ENCODE assay signal across 12 cellular contexts in the genomic region with DNA sequence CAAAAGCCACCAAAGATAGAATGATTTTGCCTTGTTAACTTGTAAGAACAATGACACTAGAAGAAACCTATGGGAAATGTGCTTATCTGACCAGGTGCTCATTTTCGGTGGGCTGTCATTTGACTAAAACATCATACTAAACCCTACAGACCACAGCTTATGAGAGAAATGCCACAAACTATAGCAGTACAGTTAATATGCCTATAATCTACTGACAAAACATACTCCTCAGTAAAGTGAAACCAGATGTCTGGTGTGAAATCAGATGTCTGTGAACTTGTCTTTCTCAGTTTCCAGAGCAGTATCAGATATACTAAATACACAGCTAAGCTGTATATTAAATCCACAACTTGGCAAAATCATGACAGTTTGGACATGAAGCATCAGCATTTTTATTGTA. TPM values are rescaled to one million over a fixed set of nuclear protein-coding genes. Genes with fewer than 3 reads are reported as not detected.
DNase-seq lines count a peak whose midpoint lies in the region; ATAC-seq and TF ChIP-seq lines count a peak whose summit lies in the region.
"Had no signal": no experiment of that assay in that cellular context is flagged by ENCODE, and none has a peak within 500 bp of the region (broad histone marks: within the 10 kb centered on the region; RNA-seq: fewer than 3 reads in every experiment).

No MANE protein-coding gene starts in this region.

- H2AFZ ChIP-seq in DND-41 (ENCODE audit: low read depth, low read length) (no peak overlapping the region), PC-3 (ENCODE audit: low read length) (no peak overlapping the region)

- H3K4me3 ChIP-seq in DND-41 (ENCODE audit: low read depth in 1 of 2, low read length in 2 of 2) (no peak overlapping the region), PC-3 (ENCODE audit: low read length) (0 out of 2 replicates have a peak overlapping the region, but pooled peaks have one; percentile 7), right lobe of liver (no peak overlapping the region)

- 91% methylated on average over 1 of the region's 1 CpG for WGBS in right lobe of liver (ENCODE audit: insufficient coverage, low coverage, low lambda C conversion rate, missing lambda C conversion rate)

- peaks cover 29% of the 10 kb centered on the region; the same call in 1 of the 2 replicates for H3K36me3 ChIP-seq in DND-41 (ENCODE audit: insufficient read depth, low read length)
- H3K36me3 ChIP-seq in PC-3 (ENCODE audit: low read depth, low read length): peaks cover 23% of the 10 kb centered on the region
- H3K36me3 ChIP-seq in right lobe of liver: no peaks in the 10 kb centered on the region

- BruUV-seq in PC-3 (replicated peaks; lab: Mats Ljungman, UMichigan): no TSS peak

- peak; percentile 27 for ATAC-seq in DND-41 (ENCODE audit: insufficient read depth, low read depth)
- ATAC-seq in GM19397 (IDR thresholded peaks at IDR 0.05; ENCODE audit: unreplicated experiment): peak; percentile 36
- peak; percentile 52 for ATAC-seq in HG02973 (IDR thresholded peaks at IDR 0.05; ENCODE audit: unreplicated experiment)
- ATAC-seq in PC-3: no peak
- ATAC-seq in right lobe of liver: no peak
- ATAC-seq: natural killer cell had no signal

- H3K79me2 ChIP-seq in DND-41 (ENCODE audit: insufficient read depth, low read length) (peaks cover 20% of the 10 kb centered on the region), PC-3 (ENCODE audit: low read length) (peaks cover 39% of the 10 kb centered on the region)

- H3K27ac ChIP-seq in DND-41 (ENCODE audit: low read length) (peak overlapping the region; percentile 48), PC-3 (ENCODE audit: low read length) (no peak overlapping the region), right lobe of liver (no peak overlapping the region)

- no peaks in the 10 kb centered on the region for H3K9me2 ChIP-seq in PC-3 (replicated peaks; ENCODE audit: low read length)

- POLR2A ChIA-PET in PC-3 (lab: Charles Lee; ENCODE audit: unreplicated experiment): no interaction called here

- TF ChIP-seq POLR2A in right lobe of liver (IDR thresholded peaks at IDR 0.05): no peak

- intact Hi-C loops in PC-3 (cut with micrococcal nuclease) (loop anchor here (5.0 kb wide), 1 partner anchor 232 kb away; no protein-coding TSS in a partner anchor), right lobe of liver (cut with DNase I) (no loop called here)

- TF ChIP-seq CTCF in DND-41 (IDR thresholded peaks at IDR 0.05; ENCODE audit: borderline replicate concordance, extremely low read depth, low read length, poor library complexity, severe bottlenecking): no peak
- no peak for TF ChIP-seq CTCF in PC-3 (conservative IDR thresholded peaks at IDR 0.05; ENCODE audit: low read depth, low read length)
- TF ChIP-seq CTCF in right lobe of liver (IDR thresholded peaks at IDR 0.05): no peak

- H3K4me1 ChIP-seq in DND-41 (ENCODE audit: insufficient read depth, low read length): peaks cover 38% of the 10 kb centered on the region
- H3K4me1 ChIP-seq in PC-3 (ENCODE audit: insufficient read depth, low read length): peaks cover 42% of the 10 kb centered on the region
- H3K4me1 ChIP-seq in right lobe of liver: peaks cover 0 to 10% (median 0%) of the 10 kb centered on the region in 4 donors

- no peaks in the 10 kb centered on the region for H3F3A ChIP-seq in PC-3 (ENCODE audit: low read length, unreplicated experiment)

- H3K9ac ChIP-seq in DND-41 (ENCODE audit: low read depth, low read length) (peak overlapping the region; percentile 32), PC-3 (ENCODE audit: low read length) (no peak overlapping the region)

- H3K27me3 ChIP-seq in DND-41 (ENCODE audit: insufficient read depth, low read length, poor library complexity) (no peaks in the 10 kb centered on the region), PC-3 (ENCODE audit: low read length) (no peaks in the 10 kb centered on the region), right lobe of liver (no peaks in the 10 kb centered on the region)

- CTCF ChIA-PET in PC-3 (lab: Charles Lee): no interaction called here

- H4K20me1 ChIP-seq in DND-41 (ENCODE audit: insufficient read depth, low read length): no peaks in the 10 kb centered on the region
- no peaks in the 10 kb centered on the region for H4K20me1 ChIP-seq in PC-3 (ENCODE audit: low read length)

- peak overlapping the region; percentile 83; the same call in 1 of the 2 replicates for H3K4me2 ChIP-seq in DND-41 (ENCODE audit: insufficient read depth, low read length)
- H3K4me2 ChIP-seq in PC-3 (ENCODE audit: low read length): peak overlapping the region; percentile 80; the same call in 1 of the 2 replicates

- no peaks in the 10 kb centered on the region for H3K9me3 ChIP-seq in DND-41 (ENCODE audit: insufficient read depth, low read length, severe bottlenecking)
- no peaks in the 10 kb centered on the region for H3K9me3 ChIP-seq in PC-3 (ENCODE audit: low read length)
- no peaks in the 10 kb centered on the region for H3K9me3 ChIP-seq in right lobe of liver

- no peak for DNase-seq in DND-41
- DNase-seq in PC-3: no peak
- DNase-seq in right lobe of liver: no peak
- no peak for DNase-seq in DMS53 (lab: John Stamatoyannopoulos, UW)
- DNase-seq in HUDEP-2 (lab: John Stamatoyannopoulos, UW; ENCODE audit: unreplicated experiment in 76 of 76): no peak
- no peak for DNase-seq in GOT3 (lab: John Stamatoyannopoulos, UW)
- DNase-seq: anterior cingulate cortex, C1 segment of cervical spinal cord, natural killer cell, NCI-H226 had no signal

RNA-seq across cellular contexts. Expression of a gene that starts 3.3 kb away (rescaled TPM):
- total RNA-seq in PC-3 (2014; rRNA removed) (8.6 and 15.4 TPM in 2 replicates), right lobe of liver (10 to 100 TPM; 14.2 to 25.3 (median 19.7) TPM)

Comparison
In these comparisons a context has a peak if more than half of its experiments do, and no peak if none do; other contexts are left out.
1. ATAC-seq: peak in DND-41 (single experiment), GM19397 (single experiment) and HG02973 (single experiment); none in PC-3 (single experiment) and right lobe of liver (0 of 4).